In the genomic region with DNA sequence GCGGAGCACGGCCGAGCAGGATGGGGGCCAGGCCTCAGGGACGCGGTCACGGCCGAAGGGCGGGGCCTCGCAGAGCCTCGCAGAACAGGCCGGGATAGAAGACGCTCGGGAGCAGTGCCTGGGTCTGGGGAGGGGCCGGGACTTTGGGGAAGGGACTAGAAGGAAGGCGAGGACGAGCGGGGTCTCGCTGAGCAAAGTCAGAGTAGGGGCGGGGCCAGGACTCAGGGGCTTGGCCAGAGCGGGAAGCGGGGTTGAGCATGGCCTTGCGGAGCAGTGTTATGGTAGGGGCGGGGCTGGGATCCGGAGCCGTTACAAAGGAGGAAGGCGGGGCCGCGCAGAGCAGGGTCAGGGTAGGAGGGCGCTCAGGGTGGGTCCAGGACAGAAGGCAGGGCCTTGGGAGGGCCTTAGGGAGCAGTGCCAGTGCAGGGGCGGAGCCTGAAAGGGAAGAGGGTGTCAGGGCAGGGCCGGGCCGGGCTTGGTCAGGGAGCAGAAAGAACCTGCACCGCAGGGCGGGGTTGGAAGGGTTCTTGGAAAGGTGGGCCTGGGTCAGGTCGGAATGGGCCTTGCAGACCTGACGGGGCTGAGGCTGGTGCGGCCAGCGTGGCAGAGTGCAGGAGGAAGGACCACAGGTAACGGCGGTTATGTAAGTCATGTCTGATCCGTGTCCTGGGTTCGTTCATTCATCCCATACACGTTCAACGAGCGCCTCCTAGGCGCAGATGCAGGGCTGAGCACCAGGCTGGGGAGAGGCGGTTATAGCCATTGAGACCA, we compare ENCODE assay signal across 1 cellular context.
TF ChIP-seq lines count a peak whose summit lies in the region.

No MANE protein-coding gene starts in this region.

TF ChIP-seq in HepG2, 621 proteins besides CTCF, POLR2A, EP300 and RAD21 (continued from another document and continues in another):
- TF ChIP-seq ZNF670 (CRISPR knock-in tag; IDR thresholded peaks at IDR 0.05; ENCODE audit: borderline replicate concordance) (0 out of 2 replicates have a peak, but pooled peaks have one; percentile 36), ZNF768 (CRISPR knock-in tag; IDR thresholded peaks at IDR 0.05) (no peak), ZNF451 (CRISPR knock-in tag; IDR thresholded peaks at IDR 0.05) (0 out of 2 replicates have a peak, but pooled peaks have one; percentile 38), ZNF891 (CRISPR knock-in tag; IDR thresholded peaks at IDR 0.05) (peak; percentile 54), RXRA (CRISPR knock-in tag; IDR thresholded peaks at IDR 0.05) (peak; percentile 18), SOX5 (CRISPR knock-in tag; IDR thresholded peaks at IDR 0.05; ENCODE audit: borderline replicate concordance) (peak; percentile 55), ZBTB7B (CRISPR knock-in tag; IDR thresholded peaks at IDR 0.05) (no peak; the same call in none of the 2 replicates), GATAD1 (CRISPR knock-in tag; IDR thresholded peaks at IDR 0.05) (peak; percentile 48), ZNF616 (CRISPR knock-in tag; IDR thresholded peaks at IDR 0.05; ENCODE audit: low read depth) (peak; percentile 85; the same call in 1 of the 2 replicates), ZNF329 (CRISPR knock-in tag; IDR thresholded peaks at IDR 0.05; ENCODE audit: low read depth) (0 out of 2 replicates have a peak, but pooled peaks have one; percentile 35), ZMAT3 (CRISPR knock-in tag; conservative IDR thresholded peaks at IDR 0.05) (peak; percentile 64; the same call in 1 of the 2 replicates), MAFK (conservative IDR thresholded peaks at IDR 0.05 in 1 of 2, IDR thresholded peaks at IDR 0.05 in 1 of 2; ENCODE audit: low read length in 2 of 2) (no peak), ZNF652 (CRISPR knock-in tag; IDR thresholded peaks at IDR 0.05; ENCODE audit: borderline replicate concordance, low read depth) (no peak), SAFB2 (CRISPR knock-in tag; IDR thresholded peaks at IDR 0.05; ENCODE audit: borderline replicate concordance, low read depth) (no peak), NCOA5 (CRISPR knock-in tag; IDR thresholded peaks at IDR 0.05) (no peak), YEATS4 (CRISPR knock-in tag; IDR thresholded peaks at IDR 0.05; ENCODE audit: borderline replicate concordance) (peak; percentile 66; the same call in 1 of the 2 replicates), ZFP82 (CRISPR knock-in tag; IDR thresholded peaks at IDR 0.05; ENCODE audit: borderline replicate concordance) (no peak), SKI (IDR thresholded peaks at IDR 0.05; ENCODE audit: partially characterized antibody) (peak; percentile 36), KAT8 (CRISPR knock-in tag; IDR thresholded peaks at IDR 0.05) (peak; percentile 63; the same call in 1 of the 2 replicates), ARNTL (CRISPR knock-in tag; IDR thresholded peaks at IDR 0.05) (peak; percentile 61), ZNF878 (CRISPR knock-in tag; IDR thresholded peaks at IDR 0.05) (no peak), SP1 (IDR thresholded peaks at IDR 0.05) (no peak), SP1 (CRISPR knock-in tag; IDR thresholded peaks at IDR 0.05) (peak; percentile 52), THYN1 (CRISPR knock-in tag; IDR thresholded peaks at IDR 0.05; ENCODE audit: borderline replicate concordance, low read depth) (no peak), GATA4 (IDR thresholded peaks at IDR 0.05; ENCODE audit: borderline replicate concordance, low read depth) (peak; percentile 15; the same call in 1 of the 2 replicates), YEATS2 (CRISPR knock-in tag; IDR thresholded peaks at IDR 0.05; ENCODE audit: borderline replicate concordance) (peak; percentile 50; the same call in 1 of the 2 replicates), PCBP2 (optimal IDR thresholded peaks at IDR 0.05; ENCODE audit: low read depth, low read length, poor library complexity, severe bottlenecking) (no peak), NFYB (CRISPR knock-in tag; IDR thresholded peaks at IDR 0.05) (no peak; the same call in 1 of the 2 replicates)
- TF ChIP-seq, protein P1, sequence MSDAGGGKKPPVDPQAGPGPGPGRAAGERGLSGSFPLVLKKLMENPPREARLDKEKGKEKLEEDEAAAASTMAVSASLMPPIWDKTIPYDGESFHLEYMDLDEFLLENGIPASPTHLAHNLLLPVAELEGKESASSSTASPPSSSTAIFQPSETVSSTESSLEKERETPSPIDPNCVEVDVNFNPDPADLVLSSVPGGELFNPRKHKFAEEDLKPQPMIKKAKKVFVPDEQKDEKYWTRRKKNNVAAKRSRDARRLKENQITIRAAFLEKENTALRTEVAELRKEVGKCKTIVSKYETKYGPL (CRISPR knock-in tag; IDR thresholded peaks at IDR 0.05) = peak; percentile 97
- TF ChIP-seq, protein P2, sequence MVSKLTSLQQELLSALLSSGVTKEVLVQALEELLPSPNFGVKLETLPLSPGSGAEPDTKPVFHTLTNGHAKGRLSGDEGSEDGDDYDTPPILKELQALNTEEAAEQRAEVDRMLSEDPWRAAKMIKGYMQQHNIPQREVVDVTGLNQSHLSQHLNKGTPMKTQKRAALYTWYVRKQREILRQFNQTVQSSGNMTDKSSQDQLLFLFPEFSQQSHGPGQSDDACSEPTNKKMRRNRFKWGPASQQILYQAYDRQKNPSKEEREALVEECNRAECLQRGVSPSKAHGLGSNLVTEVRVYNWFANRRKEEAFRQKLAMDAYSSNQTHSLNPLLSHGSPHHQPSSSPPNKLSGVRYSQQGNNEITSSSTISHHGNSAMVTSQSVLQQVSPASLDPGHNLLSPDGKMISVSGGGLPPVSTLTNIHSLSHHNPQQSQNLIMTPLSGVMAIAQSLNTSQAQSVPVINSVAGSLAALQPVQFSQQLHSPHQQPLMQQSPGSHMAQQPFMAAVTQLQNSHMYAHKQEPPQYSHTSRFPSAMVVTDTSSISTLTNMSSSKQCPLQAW (CRISPR knock-in tag; IDR thresholded peaks at IDR 0.05) = 0 out of 2 replicates have a peak, but pooled peaks have one; percentile 28
- TF ChIP-seq, protein P3, sequence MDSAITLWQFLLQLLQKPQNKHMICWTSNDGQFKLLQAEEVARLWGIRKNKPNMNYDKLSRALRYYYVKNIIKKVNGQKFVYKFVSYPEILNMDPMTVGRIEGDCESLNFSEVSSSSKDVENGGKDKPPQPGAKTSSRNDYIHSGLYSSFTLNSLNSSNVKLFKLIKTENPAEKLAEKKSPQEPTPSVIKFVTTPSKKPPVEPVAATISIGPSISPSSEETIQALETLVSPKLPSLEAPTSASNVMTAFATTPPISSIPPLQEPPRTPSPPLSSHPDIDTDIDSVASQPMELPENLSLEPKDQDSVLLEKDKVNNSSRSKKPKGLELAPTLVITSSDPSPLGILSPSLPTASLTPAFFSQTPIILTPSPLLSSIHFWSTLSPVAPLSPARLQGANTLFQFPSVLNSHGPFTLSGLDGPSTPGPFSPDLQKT (CRISPR knock-in tag; IDR thresholded peaks at IDR 0.05; ENCODE audit: borderline replicate concordance) = no peak
- TF ChIP-seq, protein P4, sequence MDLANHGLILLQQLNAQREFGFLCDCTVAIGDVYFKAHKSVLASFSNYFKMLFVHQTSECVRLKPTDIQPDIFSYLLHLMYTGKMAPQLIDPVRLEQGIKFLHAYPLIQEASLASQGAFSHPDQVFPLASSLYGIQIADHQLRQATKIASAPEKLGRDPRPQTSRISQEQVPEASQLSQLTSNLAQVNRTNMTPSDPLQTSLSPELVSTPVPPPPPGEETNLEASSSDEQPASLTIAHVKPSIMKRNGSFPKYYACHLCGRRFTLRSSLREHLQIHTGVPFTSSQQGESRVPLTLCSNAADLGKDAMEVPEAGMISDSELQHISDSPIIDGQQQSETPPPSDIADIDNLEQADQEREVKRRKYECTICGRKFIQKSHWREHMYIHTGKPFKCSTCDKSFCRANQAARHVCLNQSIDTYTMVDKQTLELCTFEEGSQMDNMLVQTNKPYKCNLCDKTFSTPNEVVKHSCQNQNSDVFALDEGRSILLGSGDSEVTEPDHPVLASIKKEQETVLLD (CRISPR knock-in tag; IDR thresholded peaks at IDR 0.05; ENCODE audit: low read depth) = peak; percentile 50; the same call in 1 of the 2 replicates
- TF ChIP-seq, protein P5, sequence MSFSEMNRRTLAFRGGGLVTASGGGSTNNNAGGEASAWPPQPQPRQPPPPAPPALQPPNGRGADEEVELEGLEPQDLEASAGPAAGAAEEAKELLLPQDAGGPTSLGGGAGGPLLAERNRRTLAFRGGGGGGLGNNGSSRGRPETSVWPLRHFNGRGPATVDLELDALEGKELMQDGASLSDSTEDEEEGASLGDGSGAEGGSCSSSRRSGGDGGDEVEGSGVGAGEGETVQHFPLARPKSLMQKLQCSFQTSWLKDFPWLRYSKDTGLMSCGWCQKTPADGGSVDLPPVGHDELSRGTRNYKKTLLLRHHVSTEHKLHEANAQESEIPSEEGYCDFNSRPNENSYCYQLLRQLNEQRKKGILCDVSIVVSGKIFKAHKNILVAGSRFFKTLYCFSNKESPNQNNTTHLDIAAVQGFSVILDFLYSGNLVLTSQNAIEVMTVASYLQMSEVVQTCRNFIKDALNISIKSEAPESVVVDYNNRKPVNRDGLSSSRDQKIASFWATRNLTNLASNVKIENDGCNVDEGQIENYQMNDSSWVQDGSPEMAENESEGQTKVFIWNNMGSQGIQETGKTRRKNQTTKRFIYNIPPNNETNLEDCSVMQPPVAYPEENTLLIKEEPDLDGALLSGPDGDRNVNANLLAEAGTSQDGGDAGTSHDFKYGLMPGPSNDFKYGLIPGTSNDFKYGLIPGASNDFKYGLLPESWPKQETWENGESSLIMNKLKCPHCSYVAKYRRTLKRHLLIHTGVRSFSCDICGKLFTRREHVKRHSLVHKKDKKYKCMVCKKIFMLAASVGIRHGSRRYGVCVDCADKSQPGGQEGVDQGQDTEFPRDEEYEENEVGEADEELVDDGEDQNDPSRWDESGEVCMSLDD (CRISPR knock-in tag; IDR thresholded peaks at IDR 0.05; ENCODE audit: borderline replicate concordance) = no peak
- TF ChIP-seq, protein P6, sequence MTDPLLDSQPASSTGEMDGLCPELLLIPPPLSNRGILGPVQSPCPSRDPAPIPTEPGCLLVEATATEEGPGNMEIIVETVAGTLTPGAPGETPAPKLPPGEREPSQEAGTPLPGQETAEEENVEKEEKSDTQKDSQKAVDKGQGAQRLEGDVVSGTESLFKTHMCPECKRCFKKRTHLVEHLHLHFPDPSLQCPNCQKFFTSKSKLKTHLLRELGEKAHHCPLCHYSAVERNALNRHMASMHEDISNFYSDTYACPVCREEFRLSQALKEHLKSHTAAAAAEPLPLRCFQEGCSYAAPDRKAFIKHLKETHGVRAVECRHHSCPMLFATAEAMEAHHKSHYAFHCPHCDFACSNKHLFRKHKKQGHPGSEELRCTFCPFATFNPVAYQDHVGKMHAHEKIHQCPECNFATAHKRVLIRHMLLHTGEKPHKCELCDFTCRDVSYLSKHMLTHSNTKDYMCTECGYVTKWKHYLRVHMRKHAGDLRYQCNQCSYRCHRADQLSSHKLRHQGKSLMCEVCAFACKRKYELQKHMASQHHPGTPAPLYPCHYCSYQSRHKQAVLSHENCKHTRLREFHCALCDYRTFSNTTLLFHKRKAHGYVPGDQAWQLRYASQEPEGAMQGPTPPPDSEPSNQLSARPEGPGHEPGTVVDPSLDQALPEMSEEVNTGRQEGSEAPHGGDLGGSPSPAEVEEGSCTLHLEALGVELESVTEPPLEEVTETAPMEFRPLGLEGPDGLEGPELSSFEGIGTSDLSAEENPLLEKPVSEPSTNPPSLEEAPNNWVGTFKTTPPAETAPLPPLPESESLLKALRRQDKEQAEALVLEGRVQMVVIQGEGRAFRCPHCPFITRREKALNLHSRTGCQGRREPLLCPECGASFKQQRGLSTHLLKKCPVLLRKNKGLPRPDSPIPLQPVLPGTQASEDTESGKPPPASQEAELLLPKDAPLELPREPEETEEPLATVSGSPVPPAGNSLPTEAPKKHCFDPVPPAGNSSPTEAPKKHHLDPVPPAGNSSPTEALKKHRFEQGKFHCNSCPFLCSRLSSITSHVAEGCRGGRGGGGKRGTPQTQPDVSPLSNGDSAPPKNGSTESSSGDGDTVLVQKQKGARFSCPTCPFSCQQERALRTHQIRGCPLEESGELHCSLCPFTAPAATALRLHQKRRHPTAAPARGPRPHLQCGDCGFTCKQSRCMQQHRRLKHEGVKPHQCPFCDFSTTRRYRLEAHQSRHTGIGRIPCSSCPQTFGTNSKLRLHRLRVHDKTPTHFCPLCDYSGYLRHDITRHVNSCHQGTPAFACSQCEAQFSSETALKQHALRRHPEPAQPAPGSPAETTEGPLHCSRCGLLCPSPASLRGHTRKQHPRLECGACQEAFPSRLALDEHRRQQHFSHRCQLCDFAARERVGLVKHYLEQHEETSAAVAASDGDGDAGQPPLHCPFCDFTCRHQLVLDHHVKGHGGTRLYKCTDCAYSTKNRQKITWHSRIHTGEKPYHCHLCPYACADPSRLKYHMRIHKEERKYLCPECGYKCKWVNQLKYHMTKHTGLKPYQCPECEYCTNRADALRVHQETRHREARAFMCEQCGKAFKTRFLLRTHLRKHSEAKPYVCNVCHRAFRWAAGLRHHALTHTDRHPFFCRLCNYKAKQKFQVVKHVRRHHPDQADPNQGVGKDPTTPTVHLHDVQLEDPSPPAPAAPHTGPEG (CRISPR knock-in tag; IDR thresholded peaks at IDR 0.05) = peak; percentile 54; the same call in 1 of the 2 replicates
- TF ChIP-seq, protein P7, sequence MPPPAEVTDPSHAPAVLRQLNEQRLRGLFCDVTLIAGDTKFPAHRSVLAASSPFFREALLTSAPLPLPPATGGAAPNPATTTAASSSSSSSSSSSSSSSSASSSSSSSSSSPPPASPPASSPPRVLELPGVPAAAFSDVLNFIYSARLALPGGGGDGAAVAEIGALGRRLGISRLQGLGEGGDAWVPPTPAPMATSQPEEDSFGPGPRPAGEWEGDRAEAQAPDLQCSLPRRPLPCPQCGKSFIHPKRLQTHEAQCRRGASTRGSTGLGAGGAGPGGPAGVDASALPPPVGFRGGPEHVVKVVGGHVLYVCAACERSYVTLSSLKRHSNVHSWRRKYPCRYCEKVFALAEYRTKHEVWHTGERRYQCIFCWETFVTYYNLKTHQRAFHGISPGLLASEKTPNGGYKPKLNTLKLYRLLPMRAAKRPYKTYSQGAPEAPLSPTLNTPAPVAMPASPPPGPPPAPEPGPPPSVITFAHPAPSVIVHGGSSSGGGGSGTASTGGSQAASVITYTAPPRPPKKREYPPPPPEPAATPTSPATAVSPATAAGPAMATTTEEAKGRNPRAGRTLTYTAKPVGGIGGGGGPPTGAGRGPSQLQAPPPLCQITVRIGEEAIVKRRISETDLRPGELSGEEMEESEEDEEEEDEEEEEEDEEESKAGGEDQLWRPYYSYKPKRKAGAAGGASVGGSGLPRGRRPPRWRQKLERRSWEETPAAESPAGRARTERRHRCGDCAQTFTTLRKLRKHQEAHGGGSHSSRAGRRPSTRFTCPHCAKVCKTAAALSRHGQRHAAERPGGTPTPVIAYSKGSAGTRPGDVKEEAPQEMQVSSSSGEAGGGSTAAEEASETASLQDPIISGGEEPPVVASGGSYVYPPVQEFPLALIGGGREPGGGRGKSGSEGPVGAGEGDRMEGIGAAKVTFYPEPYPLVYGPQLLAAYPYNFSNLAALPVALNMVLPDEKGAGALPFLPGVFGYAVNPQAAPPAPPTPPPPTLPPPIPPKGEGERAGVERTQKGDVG (CRISPR knock-in tag; IDR thresholded peaks at IDR 0.05; ENCODE audit: borderline replicate concordance) = peak; percentile 17; the same call in 1 of the 2 replicates
- TF ChIP-seq, protein P8, sequence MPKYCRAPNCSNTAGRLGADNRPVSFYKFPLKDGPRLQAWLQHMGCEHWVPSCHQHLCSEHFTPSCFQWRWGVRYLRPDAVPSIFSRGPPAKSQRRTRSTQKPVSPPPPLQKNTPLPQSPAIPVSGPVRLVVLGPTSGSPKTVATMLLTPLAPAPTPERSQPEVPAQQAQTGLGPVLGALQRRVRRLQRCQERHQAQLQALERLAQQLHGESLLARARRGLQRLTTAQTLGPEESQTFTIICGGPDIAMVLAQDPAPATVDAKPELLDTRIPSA (CRISPR knock-in tag; IDR thresholded peaks at IDR 0.05; ENCODE audit: borderline replicate concordance) = no peak
